Comparison of ENCODE assay signal across 1 cellular context in the genomic region with DNA sequence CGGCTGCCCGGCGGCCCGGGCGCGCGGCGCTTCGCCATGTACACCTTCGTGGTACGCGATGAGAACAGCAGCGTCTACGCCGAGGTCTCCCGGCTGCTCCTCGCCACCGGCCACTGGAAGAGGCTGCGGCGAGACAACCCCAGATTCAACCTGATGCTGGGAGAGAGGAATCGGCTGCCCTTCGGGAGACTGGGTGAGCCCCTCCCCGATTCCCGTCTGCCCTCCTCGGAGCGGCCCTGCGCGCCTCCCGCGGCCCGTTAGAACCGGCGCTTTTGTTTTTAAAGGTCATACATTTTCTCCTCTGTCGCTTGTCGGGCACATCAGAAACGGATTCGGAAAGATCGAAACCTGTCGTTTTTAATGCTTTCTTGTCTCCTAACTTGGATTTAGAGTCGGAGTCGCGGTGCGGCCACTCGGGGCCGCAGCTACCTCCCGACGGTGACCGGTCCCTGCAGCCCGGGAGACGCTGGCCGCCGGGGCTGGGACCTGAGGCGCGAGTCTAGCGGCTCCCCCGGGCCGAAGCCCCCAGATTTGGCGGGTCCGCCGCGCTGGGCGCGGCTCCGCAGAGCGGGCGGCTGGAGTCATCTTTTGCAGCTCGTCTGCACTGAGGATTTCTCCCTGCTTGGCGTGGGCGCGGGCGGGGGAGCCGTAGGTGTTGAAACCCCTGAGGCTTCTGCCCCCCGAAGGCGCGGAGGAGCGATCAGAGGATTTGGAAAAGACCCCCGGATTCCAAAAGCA.
TF ChIP-seq lines count a peak whose summit lies in the region.

No MANE protein-coding gene starts in this region.

TF ChIP-seq in GM23338, 12 proteins besides CTCF, POLR2A, EP300 and RAD21 (continued from another document):
- TF ChIP-seq ZNF114 (CRISPR knock-in tag; IDR thresholded peaks at IDR 0.05) (no peak), EZH2phosphoT487 (IDR thresholded peaks at IDR 0.05; ENCODE audit: unreplicated experiment) (no peak)
